In the genomic region with DNA sequence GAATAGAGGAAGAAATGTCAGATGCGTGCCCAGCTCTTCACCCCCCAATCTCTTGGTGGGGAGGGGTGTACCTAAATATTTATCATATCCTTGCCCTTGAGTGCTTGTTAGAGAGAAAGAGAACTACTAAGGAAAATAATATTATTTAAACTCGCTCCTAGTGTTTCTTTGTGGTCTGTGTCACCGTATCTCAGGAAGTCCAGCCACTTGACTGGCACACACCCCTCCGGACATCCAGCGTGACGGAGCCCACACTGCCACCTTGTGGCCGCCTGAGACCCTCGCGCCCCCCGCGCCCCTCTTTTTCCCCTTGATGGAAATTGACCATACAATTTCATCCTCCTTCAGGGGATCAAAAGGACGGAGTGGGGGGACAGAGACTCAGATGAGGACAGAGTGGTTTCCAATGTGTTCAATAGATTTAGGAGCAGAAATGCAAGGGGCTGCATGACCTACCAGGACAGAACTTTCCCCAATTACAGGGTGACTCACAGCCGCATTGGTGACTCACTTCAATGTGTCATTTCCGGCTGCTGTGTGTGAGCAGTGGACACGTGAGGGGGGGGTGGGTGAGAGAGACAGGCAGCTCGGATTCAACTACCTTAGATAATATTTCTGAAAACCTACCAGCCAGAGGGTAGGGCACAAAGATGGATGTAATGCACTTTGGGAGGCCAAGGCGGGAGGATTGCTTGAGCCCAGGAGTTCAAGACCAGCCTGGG, we compare ENCODE assay signal across 1 cellular context.
A peak's percentile ranks its signal among the peaks of the same experiment; 100 is the strongest.
TF ChIP-seq lines count a peak whose summit lies in the region.

No MANE protein-coding gene starts in this region.

TF ChIP-seq in K562, 482 proteins besides CTCF, POLR2A, EP300 and RAD21 (continued from another document and continues in another):
- TF ChIP-seq, protein P1, sequence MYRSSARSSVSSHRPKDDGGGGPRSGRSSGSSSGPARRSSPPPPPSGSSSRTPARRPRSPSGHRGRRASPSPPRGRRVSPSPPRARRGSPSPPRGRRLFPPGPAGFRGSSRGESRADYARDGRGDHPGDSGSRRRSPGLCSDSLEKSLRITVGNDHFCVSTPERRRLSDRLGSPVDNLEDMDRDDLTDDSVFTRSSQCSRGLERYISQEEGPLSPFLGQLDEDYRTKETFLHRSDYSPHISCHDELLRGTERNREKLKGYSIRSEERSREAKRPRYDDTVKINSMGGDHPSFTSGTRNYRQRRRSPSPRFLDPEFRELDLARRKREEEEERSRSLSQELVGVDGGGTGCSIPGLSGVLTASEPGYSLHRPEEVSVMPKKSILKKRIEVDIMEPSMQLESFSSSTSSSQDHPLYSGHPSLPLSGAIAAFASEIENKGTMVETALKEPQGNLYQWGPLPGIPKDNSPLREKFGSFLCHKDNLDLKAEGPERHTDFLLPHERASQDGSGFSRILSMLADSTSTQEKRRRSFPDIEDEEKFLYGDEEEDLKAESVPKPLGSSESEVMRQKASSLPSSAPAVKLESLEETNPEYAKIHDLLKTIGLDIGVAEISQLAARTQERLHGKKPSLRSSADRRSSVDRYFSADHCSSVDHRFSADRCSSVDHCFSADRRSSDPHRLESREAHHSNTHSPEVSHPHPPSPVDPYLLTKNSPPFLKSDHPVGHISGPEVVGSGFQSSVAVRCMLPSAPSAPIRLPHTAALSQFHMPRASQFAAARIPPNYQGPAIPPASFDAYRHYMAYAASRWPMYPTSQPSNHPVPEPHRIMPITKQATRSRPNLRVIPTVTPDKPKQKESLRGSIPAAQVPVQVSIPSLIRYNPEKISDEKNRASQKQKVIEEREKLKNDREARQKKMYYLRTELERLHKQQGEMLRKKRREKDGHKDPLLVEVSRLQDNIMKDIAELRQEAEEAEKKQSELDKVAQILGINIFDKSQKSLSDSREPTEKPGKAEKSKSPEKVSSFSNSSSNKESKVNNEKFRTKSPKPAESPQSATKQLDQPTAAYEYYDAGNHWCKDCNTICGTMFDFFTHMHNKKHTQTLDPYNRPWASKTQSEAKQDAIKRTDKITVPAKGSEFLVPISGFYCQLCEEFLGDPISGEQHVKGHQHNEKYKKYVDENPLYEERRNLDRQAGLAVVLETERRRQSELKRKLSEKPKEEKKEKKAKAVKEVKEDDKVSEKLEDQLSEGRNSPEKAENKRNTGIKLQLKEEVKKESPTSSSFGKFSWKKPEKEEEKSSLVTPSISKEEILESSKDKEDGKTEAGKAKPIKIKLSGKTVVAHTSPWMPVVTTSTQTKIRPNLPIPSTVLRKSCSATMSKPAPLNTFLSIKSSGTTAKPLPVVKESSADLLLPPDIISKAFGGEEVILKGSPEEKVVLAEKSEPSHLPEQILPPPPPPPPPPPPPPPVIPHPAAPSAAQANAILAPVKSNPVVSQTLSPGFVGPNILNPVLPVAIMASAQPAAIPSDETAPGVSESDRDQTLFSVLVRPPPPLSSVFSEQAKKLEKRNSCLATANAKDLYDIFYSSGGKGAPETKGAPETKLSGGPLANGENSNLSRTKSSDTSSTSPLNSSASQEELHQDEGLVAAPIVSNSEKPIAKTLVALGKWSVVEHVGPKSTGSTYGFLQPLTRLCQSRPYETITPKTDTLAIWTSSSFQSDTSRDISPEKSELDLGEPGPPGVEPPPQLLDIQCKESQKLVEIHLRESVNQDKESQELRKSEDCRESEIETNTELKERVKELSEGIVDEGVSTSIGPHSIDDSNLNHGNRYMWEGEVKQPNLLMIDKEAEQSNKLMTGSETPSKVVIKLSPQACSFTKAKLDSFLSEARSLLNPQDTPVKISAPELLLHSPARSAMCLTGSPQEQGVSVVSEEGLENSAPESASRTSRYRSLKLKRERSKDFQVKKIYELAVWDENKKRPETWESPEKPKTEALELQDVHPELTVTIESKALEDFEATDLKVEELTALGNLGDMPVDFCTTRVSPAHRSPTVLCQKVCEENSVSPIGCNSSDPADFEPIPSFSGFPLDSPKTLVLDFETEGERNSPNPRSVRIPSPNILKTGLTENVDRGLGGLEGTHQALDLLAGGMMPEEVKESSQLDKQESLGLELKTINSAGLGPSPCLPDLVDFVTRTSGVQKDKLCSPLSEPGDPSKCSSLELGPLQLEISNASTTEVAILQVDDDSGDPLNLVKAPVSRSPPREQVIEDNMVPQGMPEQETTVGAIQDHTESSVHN (IDR thresholded peaks at IDR 0.05; ENCODE audit: borderline replicate concordance in 1 of 2, low read depth in 1 of 2) = peak in 1 of 2 experiments; percentile 99; a peak in 2 of 4 replicates
- TF ChIP-seq BDP1 (IDR thresholded peaks at IDR 0.05; ENCODE audit: insufficient read depth, insufficient read length) (no peak), ZBTB9 (CRISPR knock-in tag; IDR thresholded peaks at IDR 0.05) (peak; percentile 59; the same call in 1 of the 2 replicates), GATAD2B (IDR thresholded peaks at IDR 0.05; ENCODE audit: borderline replicate concordance) (peak; percentile 73; the same call in 1 of the 2 replicates), CHD4 (IDR thresholded peaks at IDR 0.05; ENCODE audit: insufficient read depth, insufficient replicate concordance, low read depth, low read length, poor library complexity, severe bottlenecking) (no peak), ELF4 (CRISPR knock-in tag; IDR thresholded peaks at IDR 0.05) (peak; percentile 52; the same call in 1 of the 2 replicates), BCOR (IDR thresholded peaks at IDR 0.05) (peak; percentile 66; the same call in 1 of the 2 replicates), SRF (CRISPR knock-in tag; IDR thresholded peaks at IDR 0.05) (peak in 1 of 2 experiments; percentile 18; a peak in 1 of 4 replicates), GABPB1 (CRISPR knock-in tag; IDR thresholded peaks at IDR 0.05) (peak; percentile 76; the same call in 1 of the 2 replicates), ZBTB7A (IDR thresholded peaks at IDR 0.05; ENCODE audit: borderline replicate concordance, control insufficient read depth, low read depth, low read length) (peak; percentile 100), HCFC1 (IDR thresholded peaks at IDR 0.05; ENCODE audit: low read depth, low read length) (peak; percentile 5; the same call in 1 of the 2 replicates), DIDO1 (tag; IDR thresholded peaks at IDR 0.05; ENCODE audit: low read depth) (peak; percentile 84), RFX5 (IDR thresholded peaks at IDR 0.05; ENCODE audit: low read depth, low read length) (no peak), CBFA2T2 (conservative IDR thresholded peaks at IDR 0.05) (peak; percentile 70), HLTF (IDR thresholded peaks at IDR 0.05) (peak; percentile 91), ZNF175 (CRISPR knock-in tag; IDR thresholded peaks at IDR 0.05; ENCODE audit: low read depth) (peak; percentile 79), VEZF1 (CRISPR knock-in tag; IDR thresholded peaks at IDR 0.05) (peak; percentile 94), POLR2G (IDR thresholded peaks at IDR 0.05; ENCODE audit: low read depth, low read length) (peak; percentile 54; the same call in 1 of the 2 replicates), ZKSCAN1 (IDR thresholded peaks at IDR 0.05; ENCODE audit: low read depth, low read length) (0 out of 2 replicates have a peak, but pooled peaks have one; percentile 29), GTF2B (IDR thresholded peaks at IDR 0.05; ENCODE audit: extremely low read depth, insufficient read length) (no peak), MCM2 (IDR thresholded peaks at IDR 0.05; ENCODE audit: low read depth) (no peak), NFRKB (IDR thresholded peaks at IDR 0.05; ENCODE audit: low read depth) (peak; percentile 77; the same call in 1 of the 2 replicates), KAT2B (IDR thresholded peaks at IDR 0.05; ENCODE audit: low read depth, low read length) (no peak)
- TF ChIP-seq, protein P2, sequence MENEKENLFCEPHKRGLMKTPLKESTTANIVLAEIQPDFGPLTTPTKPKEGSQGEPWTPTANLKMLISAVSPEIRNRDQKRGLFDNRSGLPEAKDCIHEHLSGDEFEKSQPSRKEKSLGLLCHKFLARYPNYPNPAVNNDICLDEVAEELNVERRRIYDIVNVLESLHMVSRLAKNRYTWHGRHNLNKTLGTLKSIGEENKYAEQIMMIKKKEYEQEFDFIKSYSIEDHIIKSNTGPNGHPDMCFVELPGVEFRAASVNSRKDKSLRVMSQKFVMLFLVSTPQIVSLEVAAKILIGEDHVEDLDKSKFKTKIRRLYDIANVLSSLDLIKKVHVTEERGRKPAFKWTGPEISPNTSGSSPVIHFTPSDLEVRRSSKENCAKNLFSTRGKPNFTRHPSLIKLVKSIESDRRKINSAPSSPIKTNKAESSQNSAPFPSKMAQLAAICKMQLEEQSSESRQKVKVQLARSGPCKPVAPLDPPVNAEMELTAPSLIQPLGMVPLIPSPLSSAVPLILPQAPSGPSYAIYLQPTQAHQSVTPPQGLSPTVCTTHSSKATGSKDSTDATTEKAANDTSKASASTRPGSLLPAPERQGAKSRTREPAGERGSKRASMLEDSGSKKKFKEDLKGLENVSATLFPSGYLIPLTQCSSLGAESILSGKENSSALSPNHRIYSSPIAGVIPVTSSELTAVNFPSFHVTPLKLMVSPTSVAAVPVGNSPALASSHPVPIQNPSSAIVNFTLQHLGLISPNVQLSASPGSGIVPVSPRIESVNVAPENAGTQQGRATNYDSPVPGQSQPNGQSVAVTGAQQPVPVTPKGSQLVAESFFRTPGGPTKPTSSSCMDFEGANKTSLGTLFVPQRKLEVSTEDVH (IDR thresholded peaks at IDR 0.05; ENCODE audit: low read depth, partially characterized antibody) = peak; percentile 80
- TF ChIP-seq, protein P3, sequence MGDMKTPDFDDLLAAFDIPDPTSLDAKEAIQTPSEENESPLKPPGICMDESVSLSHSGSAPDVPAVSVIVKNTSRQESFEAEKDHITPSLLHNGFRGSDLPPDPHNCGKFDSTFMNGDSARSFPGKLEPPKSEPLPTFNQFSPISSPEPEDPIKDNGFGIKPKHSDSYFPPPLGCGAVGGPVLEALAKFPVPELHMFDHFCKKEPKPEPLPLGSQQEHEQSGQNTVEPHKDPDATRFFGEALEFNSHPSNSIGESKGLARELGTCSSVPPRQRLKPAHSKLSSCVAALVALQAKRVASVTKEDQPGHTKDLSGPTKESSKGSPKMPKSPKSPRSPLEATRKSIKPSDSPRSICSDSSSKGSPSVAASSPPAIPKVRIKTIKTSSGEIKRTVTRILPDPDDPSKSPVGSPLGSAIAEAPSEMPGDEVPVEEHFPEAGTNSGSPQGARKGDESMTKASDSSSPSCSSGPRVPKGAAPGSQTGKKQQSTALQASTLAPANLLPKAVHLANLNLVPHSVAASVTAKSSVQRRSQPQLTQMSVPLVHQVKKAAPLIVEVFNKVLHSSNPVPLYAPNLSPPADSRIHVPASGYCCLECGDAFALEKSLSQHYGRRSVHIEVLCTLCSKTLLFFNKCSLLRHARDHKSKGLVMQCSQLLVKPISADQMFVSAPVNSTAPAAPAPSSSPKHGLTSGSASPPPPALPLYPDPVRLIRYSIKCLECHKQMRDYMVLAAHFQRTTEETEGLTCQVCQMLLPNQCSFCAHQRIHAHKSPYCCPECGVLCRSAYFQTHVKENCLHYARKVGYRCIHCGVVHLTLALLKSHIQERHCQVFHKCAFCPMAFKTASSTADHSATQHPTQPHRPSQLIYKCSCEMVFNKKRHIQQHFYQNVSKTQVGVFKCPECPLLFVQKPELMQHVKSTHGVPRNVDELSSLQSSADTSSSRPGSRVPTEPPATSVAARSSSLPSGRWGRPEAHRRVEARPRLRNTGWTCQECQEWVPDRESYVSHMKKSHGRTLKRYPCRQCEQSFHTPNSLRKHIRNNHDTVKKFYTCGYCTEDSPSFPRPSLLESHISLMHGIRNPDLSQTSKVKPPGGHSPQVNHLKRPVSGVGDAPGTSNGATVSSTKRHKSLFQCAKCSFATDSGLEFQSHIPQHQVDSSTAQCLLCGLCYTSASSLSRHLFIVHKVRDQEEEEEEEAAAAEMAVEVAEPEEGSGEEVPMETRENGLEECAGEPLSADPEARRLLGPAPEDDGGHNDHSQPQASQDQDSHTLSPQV (IDR thresholded peaks at IDR 0.05) = peak; percentile 92
- TF ChIP-seq, protein P4, sequence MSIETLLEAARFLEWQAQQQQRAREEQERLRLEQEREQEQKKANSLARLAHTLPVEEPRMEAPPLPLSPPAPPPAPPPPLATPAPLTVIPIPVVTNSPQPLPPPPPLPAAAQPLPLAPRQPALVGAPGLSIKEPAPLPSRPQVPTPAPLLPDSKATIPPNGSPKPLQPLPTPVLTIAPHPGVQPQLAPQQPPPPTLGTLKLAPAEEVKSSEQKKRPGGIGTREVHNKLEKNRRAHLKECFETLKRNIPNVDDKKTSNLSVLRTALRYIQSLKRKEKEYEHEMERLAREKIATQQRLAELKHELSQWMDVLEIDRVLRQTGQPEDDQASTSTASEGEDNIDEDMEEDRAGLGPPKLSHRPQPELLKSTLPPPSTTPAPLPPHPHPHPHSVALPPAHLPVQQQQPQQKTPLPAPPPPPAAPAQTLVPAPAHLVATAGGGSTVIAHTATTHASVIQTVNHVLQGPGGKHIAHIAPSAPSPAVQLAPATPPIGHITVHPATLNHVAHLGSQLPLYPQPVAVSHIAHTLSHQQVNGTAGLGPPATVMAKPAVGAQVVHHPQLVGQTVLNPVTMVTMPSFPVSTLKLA (conservative IDR thresholded peaks at IDR 0.05) = peak; percentile 92 to 95
- TF ChIP-seq, protein P5, sequence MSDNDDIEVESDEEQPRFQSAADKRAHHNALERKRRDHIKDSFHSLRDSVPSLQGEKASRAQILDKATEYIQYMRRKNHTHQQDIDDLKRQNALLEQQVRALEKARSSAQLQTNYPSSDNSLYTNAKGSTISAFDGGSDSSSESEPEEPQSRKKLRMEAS (CRISPR knock-in tag; IDR thresholded peaks at IDR 0.05) = peak; percentile 57
